ENCODE assay signal across 24 cellular contexts in the genomic region with DNA sequence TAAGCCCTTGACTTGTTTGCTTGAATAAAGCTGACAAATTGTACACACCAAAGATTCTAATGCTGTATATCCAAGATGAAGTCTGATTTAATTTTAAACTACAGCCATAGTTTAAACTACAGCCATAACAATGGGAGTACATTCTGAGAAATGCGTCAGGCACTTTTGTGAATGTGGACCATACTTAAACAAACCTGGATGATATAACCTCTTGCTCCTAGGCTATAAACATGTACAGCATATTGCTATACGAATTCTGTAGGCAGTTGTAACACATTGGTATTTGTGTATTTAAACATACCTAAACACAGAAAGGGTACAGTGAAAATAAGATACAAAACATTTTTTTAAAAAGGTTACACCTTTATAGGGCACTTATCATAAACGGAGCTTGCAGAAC.
"Had no signal": no experiment of that assay in that cellular context is flagged by ENCODE, and none has a peak within 500 bp of the region (broad histone marks: within the 10 kb centered on the region; RNA-seq: fewer than 3 reads in every experiment).

No MANE protein-coding gene starts in this region.

- H3K9me3 Mint-ChIP-seq: activated B cell treated with CpG ODN at 0.5 μM for 24 hours; activated T-helper 17 cell treated with anti-CD3 and anti-CD28 coated beads, Interleukin-2, amount 50 U/mL, for 72 hours had no signal

- ATAC-seq: activated CD8-positive, alpha-beta memory T cell treated with anti-CD3 and anti-CD28 coated beads, Interleukin-2, amount 10 ng/mL, durations not matched to agents 7 days and 5 days; activated T-helper 17 cell treated with anti-CD3 and anti-CD28 coated beads, Interleukin-2, amount 50 U/mL, for 72 hours; body of pancreas had no signal

- H3K4me3 Mint-ChIP-seq: activated B cell treated with CpG ODN at 0.5 μM for 24 hours; activated CD4-positive, alpha-beta T cell treated with anti-CD3 and anti-CD28 coated beads, Interleukin-2, amount 10 ng/mL, durations not matched to agents 24 days and 14 days; activated CD8-positive, alpha-beta memory T cell treated with anti-CD3 and anti-CD28 coated beads, Interleukin-2, amount 10 ng/mL, durations not matched to agents 7 days and 5 days; activated naive CD4-positive, alpha-beta T cell treated with anti-CD3 and anti-CD28 coated beads, Interleukin-2, amount 10 ng/mL, durations not matched to agents 7 days and 5 days; activated T-cell treated with anti-CD3 and anti-CD28 coated beads, Interleukin-2, amount 50 U/mL, for 24 hours; activated T-helper 17 cell treated with anti-CD3 and anti-CD28 coated beads, Interleukin-2, amount 50 U/mL, for 72 hours; T-helper 1 cell treated with Interleukin-12 subunit alpha and Interleukin-12 subunit beta and Interleukin-4 antibody, amounts not matched to agents 30 μg/mL and 1 μg/mL, for 36 hours had no signal

- H3K9me3 ChIP-seq: body of pancreas, MG63 had no signal

- H3K27me3 ChIP-seq: ascending aorta, body of pancreas, MG63 had no signal

- H3K27me3 Mint-ChIP-seq: activated B cell treated with CpG ODN at 0.5 μM for 24 hours; activated CD4-positive, alpha-beta T cell treated with anti-CD3 and anti-CD28 coated beads, Interleukin-2, amount 10 ng/mL, durations not matched to agents 24 days and 14 days; activated CD8-positive, alpha-beta memory T cell treated with anti-CD3 and anti-CD28 coated beads, Interleukin-2, amount 10 ng/mL, durations not matched to agents 7 days and 5 days; activated naive CD4-positive, alpha-beta T cell treated with anti-CD3 and anti-CD28 coated beads, Interleukin-2, amount 10 ng/mL, durations not matched to agents 7 days and 5 days; activated T-cell treated with anti-CD3 and anti-CD28 coated beads, Interleukin-2, amount 50 U/mL, for 24 hours; activated T-helper 17 cell treated with anti-CD3 and anti-CD28 coated beads, Interleukin-2, amount 50 U/mL, for 72 hours had no signal

- H3K27ac ChIP-seq: body of pancreas, KMS-11 had no signal

- H3K27ac Mint-ChIP-seq: activated B cell treated with CpG ODN at 0.5 μM for 24 hours; activated CD4-positive, alpha-beta T cell treated with anti-CD3 and anti-CD28 coated beads, Interleukin-2, amount 10 ng/mL, durations not matched to agents 24 days and 14 days; activated CD8-positive, alpha-beta memory T cell treated with anti-CD3 and anti-CD28 coated beads, Interleukin-2, amount 10 ng/mL, durations not matched to agents 7 days and 5 days; activated naive CD4-positive, alpha-beta T cell treated with anti-CD3 and anti-CD28 coated beads, Interleukin-2, amount 10 ng/mL, durations not matched to agents 7 days and 5 days; activated T-cell treated with anti-CD3 and anti-CD28 coated beads, Interleukin-2, amount 50 U/mL, for 24 hours; activated T-helper 17 cell treated with anti-CD3 and anti-CD28 coated beads, Interleukin-2, amount 50 U/mL, for 72 hours; T-helper 1 cell treated with Interleukin-12 subunit alpha and Interleukin-12 subunit beta and Interleukin-4 antibody, amounts not matched to agents 30 μg/mL and 1 μg/mL, for 36 hours had no signal

- H3K9ac ChIP-seq: KMS-11 had no signal

- DNase-seq: activated B cell treated with CpG ODN at 0.5 μM for 24 hours; activated CD4-positive, alpha-beta T cell treated with anti-CD3 and anti-CD28 coated beads for 1 hour; activated CD4-positive, alpha-beta T cell treated with anti-CD3 and anti-CD28 coated beads, Interleukin-2, amount 10 ng/mL, durations not matched to agents 24 days and 14 days; activated CD4-positive, alpha-beta T cell treated with anti-CD3 and anti-CD28 coated beads, Interleukin-2, amount 50 U/mL, for 48 hours; activated CD8-positive, alpha-beta memory T cell treated with anti-CD3 and anti-CD28 coated beads, Interleukin-2, amount 10 ng/mL, durations not matched to agents 7 days and 5 days; activated gamma-delta T cell treated with Interleukin-2 at 50 U/mL for 16 hours; activated naive CD4-positive, alpha-beta T cell treated with anti-CD3 and anti-CD28 coated beads, Interleukin-2, amount 10 ng/mL, durations not matched to agents 7 days and 5 days; activated T-cell treated with anti-CD3 and anti-CD28 coated beads, Interleukin-2, amount 50 U/mL, for 24 hours; amniotic stem cell; body of pancreas; central memory CD4-positive, alpha-beta T cell; MG63; NCI-H1105; NCI-H1436; NCI-H187; NCI-H2081; NCI-H510A treated with DMSO at 0.1 percent for 48 hours; NCI-H69; SHP77 treated with DMSO at 0.1 percent for 48 hours; T-helper 9 cell had no signal

- H3K4me3 ChIP-seq: ascending aorta, body of pancreas, MG63 had no signal

- H3K4me1 ChIP-seq: body of pancreas had no signal

- H3K4me2 ChIP-seq: KMS-11 had no signal
